Comparison of ENCODE assay signal across 2 cellular contexts in genomic region chr12:15863258-15863835, GRCh38.
A peak's percentile ranks its signal among the peaks of the same experiment; 100 is the strongest.
TF ChIP-seq lines count a peak whose summit lies in the region.

No MANE protein-coding gene starts in this region.

TF ChIP-seq in HEK293, 187 proteins besides CTCF, POLR2A, EP300 and RAD21 (continued from another document):
- TF ChIP-seq, protein P1, sequence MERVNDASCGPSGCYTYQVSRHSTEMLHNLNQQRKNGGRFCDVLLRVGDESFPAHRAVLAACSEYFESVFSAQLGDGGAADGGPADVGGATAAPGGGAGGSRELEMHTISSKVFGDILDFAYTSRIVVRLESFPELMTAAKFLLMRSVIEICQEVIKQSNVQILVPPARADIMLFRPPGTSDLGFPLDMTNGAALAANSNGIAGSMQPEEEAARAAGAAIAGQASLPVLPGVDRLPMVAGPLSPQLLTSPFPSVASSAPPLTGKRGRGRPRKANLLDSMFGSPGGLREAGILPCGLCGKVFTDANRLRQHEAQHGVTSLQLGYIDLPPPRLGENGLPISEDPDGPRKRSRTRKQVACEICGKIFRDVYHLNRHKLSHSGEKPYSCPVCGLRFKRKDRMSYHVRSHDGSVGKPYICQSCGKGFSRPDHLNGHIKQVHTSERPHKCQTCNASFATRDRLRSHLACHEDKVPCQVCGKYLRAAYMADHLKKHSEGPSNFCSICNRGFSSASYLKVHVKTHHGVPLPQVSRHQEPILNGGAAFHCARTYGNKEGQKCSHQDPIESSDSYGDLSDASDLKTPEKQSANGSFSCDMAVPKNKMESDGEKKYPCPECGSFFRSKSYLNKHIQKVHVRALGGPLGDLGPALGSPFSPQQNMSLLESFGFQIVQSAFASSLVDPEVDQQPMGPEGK (tag by site-specific recombination; IDR thresholded peaks at IDR 0.05): no peak
- TF ChIP-seq OSR2 (tag by site-specific recombination; IDR thresholded peaks at IDR 0.05) (0 out of 2 replicates have a peak, but pooled peaks have one; percentile 32), ZNF623 (tag by site-specific recombination; IDR thresholded peaks at IDR 0.05) (no peak), GLI4 (tag by site-specific recombination; IDR thresholded peaks at IDR 0.05) (no peak), TRIM28 (IDR thresholded peaks at IDR 0.05; ENCODE audit: borderline replicate concordance, low read length) (peak; percentile 48; the same call in 1 of the 2 replicates), ZNF777 (tag by site-specific recombination; IDR thresholded peaks at IDR 0.05; ENCODE audit: borderline replicate concordance) (no peak)

TF ChIP-seq in liver, 16 proteins besides CTCF, POLR2A, EP300 and RAD21 (continued from another document):
- TF ChIP-seq REST (IDR thresholded peaks at IDR 0.05) (no peak), FOXA1 (IDR thresholded peaks at IDR 0.05) (no peak), SP1 (IDR thresholded peaks at IDR 0.05) (no peak), GABPA (IDR thresholded peaks at IDR 0.05 in 1 of 2, conservative IDR thresholded peaks at IDR 0.05 in 1 of 2) (no peak), NR2F2 (IDR thresholded peaks at IDR 0.05) (no peak), TAF1 (conservative IDR thresholded peaks at IDR 0.05) (no peak), MAX (IDR thresholded peaks at IDR 0.05) (no peak), FOXA2 (IDR thresholded peaks at IDR 0.05) (no peak)
- TF ChIP-seq, protein P2, sequence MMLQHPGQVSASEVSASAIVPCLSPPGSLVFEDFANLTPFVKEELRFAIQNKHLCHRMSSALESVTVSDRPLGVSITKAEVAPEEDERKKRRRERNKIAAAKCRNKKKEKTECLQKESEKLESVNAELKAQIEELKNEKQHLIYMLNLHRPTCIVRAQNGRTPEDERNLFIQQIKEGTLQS (IDR thresholded peaks at IDR 0.05): no peak
